ENCODE assay signal across 1 cellular context in the genomic region with DNA sequence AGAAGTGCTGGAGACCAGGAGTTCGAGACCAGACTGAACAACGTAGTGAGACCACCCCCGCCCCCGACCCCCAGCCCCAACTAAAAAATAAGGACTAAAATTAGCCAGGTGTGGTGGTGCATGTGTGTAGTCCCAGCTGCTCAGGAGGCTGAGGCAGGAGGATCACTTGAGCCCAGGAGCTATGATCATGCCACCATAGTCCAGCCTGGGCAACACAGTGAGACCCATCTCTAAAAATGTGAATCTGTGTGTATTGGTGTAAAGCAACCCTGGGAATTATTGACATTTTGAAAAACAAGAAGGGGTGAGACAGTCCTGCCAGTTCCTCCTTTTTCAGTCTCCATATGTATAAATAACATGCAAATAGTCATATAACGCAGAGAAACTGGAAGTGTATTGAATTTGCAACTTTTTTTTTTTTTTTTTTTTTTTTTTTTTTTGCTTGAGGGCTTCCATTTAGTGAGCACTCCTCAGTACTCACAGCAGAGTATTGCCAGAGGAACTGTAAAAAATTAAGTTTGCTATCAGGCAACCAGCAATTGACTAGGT.
TF ChIP-seq lines count a peak whose summit lies in the region.

No MANE protein-coding gene starts in this region.

TF ChIP-seq in liver, 16 proteins besides CTCF, POLR2A, EP300 and RAD21 (continued from another document):
- TF ChIP-seq, protein P1, sequence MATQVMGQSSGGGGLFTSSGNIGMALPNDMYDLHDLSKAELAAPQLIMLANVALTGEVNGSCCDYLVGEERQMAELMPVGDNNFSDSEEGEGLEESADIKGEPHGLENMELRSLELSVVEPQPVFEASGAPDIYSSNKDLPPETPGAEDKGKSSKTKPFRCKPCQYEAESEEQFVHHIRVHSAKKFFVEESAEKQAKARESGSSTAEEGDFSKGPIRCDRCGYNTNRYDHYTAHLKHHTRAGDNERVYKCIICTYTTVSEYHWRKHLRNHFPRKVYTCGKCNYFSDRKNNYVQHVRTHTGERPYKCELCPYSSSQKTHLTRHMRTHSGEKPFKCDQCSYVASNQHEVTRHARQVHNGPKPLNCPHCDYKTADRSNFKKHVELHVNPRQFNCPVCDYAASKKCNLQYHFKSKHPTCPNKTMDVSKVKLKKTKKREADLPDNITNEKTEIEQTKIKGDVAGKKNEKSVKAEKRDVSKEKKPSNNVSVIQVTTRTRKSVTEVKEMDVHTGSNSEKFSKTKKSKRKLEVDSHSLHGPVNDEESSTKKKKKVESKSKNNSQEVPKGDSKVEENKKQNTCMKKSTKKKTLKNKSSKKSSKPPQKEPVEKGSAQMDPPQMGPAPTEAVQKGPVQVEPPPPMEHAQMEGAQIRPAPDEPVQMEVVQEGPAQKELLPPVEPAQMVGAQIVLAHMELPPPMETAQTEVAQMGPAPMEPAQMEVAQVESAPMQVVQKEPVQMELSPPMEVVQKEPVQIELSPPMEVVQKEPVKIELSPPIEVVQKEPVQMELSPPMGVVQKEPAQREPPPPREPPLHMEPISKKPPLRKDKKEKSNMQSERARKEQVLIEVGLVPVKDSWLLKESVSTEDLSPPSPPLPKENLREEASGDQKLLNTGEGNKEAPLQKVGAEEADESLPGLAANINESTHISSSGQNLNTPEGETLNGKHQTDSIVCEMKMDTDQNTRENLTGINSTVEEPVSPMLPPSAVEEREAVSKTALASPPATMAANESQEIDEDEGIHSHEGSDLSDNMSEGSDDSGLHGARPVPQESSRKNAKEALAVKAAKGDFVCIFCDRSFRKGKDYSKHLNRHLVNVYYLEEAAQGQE (IDR thresholded peaks at IDR 0.05): no peak
- TF ChIP-seq SP1 (IDR thresholded peaks at IDR 0.05): no peak
- no peak for TF ChIP-seq EGR1 (IDR thresholded peaks at IDR 0.05; ENCODE audit: low read depth in 2 of 2)
- TF ChIP-seq JUND (IDR thresholded peaks at IDR 0.05): no peak
- TF ChIP-seq FOXA1 (IDR thresholded peaks at IDR 0.05): no peak
- TF ChIP-seq, protein P2, sequence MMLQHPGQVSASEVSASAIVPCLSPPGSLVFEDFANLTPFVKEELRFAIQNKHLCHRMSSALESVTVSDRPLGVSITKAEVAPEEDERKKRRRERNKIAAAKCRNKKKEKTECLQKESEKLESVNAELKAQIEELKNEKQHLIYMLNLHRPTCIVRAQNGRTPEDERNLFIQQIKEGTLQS (IDR thresholded peaks at IDR 0.05): no peak
- TF ChIP-seq HNF4G (IDR thresholded peaks at IDR 0.05): no peak
- TF ChIP-seq GABPA (IDR thresholded peaks at IDR 0.05 in 1 of 2, conservative IDR thresholded peaks at IDR 0.05 in 1 of 2): no peak
- no peak for TF ChIP-seq RXRA (IDR thresholded peaks at IDR 0.05)
TF ChIP-seq in liver: peak in this region for 0.
